In the genomic region with DNA sequence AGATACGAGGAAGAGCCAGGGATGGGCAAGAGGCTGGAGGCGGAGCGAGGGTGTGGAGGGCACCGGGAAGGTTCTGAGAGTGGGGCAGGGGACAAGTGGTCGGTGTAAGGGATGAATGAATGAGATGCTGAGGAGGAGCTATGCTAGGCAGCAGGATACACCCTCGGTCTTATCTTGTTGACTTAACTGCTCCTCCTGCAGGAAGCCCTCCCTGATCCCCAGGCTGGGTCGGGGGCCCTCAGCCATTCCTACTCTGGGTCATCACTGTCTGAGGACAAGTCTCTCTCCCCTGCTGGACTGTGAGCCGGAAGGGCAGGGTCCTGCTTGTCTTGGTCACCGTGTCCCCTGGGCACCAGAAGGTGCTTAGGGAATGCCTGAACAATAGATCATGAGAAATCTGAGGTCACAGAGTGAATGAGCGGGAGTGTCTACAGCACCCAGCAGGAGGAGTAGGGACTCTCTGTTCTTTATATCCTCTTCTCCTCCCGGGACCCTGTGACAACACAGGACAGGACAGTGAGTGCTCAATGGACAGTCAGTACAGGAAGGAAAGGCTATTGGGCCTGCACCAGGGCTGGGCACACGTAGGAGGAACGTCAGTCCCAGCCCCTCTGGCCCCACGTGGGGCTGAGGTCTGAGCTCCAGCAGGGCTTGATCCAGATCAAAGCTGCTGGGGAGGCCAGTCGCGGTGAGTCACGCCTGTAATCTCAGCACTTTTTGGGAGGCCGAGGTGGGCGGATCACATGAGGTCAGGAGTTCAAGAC, we compare ENCODE assay signal across 9 cellular contexts. TPM values are rescaled to one million over a fixed set of nuclear protein-coding genes. Genes with fewer than 3 reads are reported as not detected.
A peak's percentile ranks its signal among the peaks of the same experiment; 100 is the strongest.
DNase-seq lines count a peak whose midpoint lies in the region; ATAC-seq and TF ChIP-seq lines count a peak whose summit lies in the region.
"Had no signal": no experiment of that assay in that cellular context is flagged by ENCODE, and none has a peak within 500 bp of the region (broad histone marks: within the 10 kb centered on the region; RNA-seq: fewer than 3 reads in every experiment).

No MANE protein-coding gene starts in this region.

- no peak overlapping the region for H3K27ac ChIP-seq in CD4-positive, CD25-positive, alpha-beta regulatory T cell (ENCODE audit: insufficient read depth, low read length, poor library complexity, severe bottlenecking)

- H3K27ac Mint-ChIP-seq in CD4-positive, CD25-positive, alpha-beta regulatory T cell = peak overlapping the region in 1 of 3 donors; percentile 63
- no peak overlapping the region for H3K27ac Mint-ChIP-seq in central memory CD8-positive, alpha-beta T cell (ENCODE audit: low read depth)

- H3K4me3 ChIP-seq in CD4-positive, CD25-positive, alpha-beta regulatory T cell (ENCODE audit: low read depth, low read length) = no peak overlapping the region
- no peak overlapping the region for H3K4me3 ChIP-seq in mucosa of descending colon

- TF ChIP-seq CTCF in mucosa of descending colon (IDR thresholded peaks at IDR 0.05) = no peak

- H3K9me3 Mint-ChIP-seq in CD4-positive, CD25-positive, alpha-beta regulatory T cell = peaks cover 0 to 2% (median 0%) of the 10 kb centered on the region in 7 donors
- H3K9me3 Mint-ChIP-seq in central memory CD8-positive, alpha-beta T cell = no peaks in the 10 kb centered on the region

- peaks cover 20% of the 10 kb centered on the region for H3K27me3 Mint-ChIP-seq in CD4-positive, CD25-positive, alpha-beta regulatory T cell
- peaks cover 31% of the 10 kb centered on the region for H3K27me3 Mint-ChIP-seq in central memory CD8-positive, alpha-beta T cell

- ATAC-seq in CD4-positive, CD25-positive, alpha-beta regulatory T cell (ENCODE audit: low read depth in 2 of 2) = no peak
- no peak for ATAC-seq in central memory CD8-positive, alpha-beta T cell (replicated peaks; ENCODE audit: extremely low read depth, poor library complexity, severe bottlenecking)
- ATAC-seq in mucosa of descending colon (peak; percentile 23), HG03108 (IDR thresholded peaks at IDR 0.05; ENCODE audit: unreplicated experiment) (no peak)

- H3K9me3 ChIP-seq in CD4-positive, CD25-positive, alpha-beta regulatory T cell (ENCODE audit: control insufficient read depth in 2 of 2, low read length in 2 of 2) = no peaks in the 10 kb centered on the region
- H3K9me3 ChIP-seq in mucosa of descending colon = no peaks in the 10 kb centered on the region

- H3K4me3 Mint-ChIP-seq in CD4-positive, CD25-positive, alpha-beta regulatory T cell = peak overlapping the region in 3 of 4 donors; percentile 67 to 84 (median 77)
- peak overlapping the region; percentile 79 for H3K4me3 Mint-ChIP-seq in central memory CD8-positive, alpha-beta T cell

- intact Hi-C loops in mucosa of descending colon (cut with DNase I, micrococcal nuclease) = no loop called here

- H3K27me3 ChIP-seq in CD4-positive, CD25-positive, alpha-beta regulatory T cell (ENCODE audit: control insufficient read depth, insufficient read depth, low read length) = no peaks in the 10 kb centered on the region

- no peaks in the 10 kb centered on the region for H3K36me3 ChIP-seq in CD4-positive, CD25-positive, alpha-beta regulatory T cell (ENCODE audit: control insufficient read depth, insufficient read depth, low read length)
- H3K36me3 ChIP-seq in mucosa of descending colon (ENCODE audit: low read depth) = no peaks in the 10 kb centered on the region

- peaks cover 26% of the 10 kb centered on the region for H3K4me1 ChIP-seq in CD4-positive, CD25-positive, alpha-beta regulatory T cell (ENCODE audit: control insufficient read depth, insufficient read depth, low read length, poor library complexity, severe bottlenecking)
- peaks cover 31% of the 10 kb centered on the region for H3K4me1 ChIP-seq in mucosa of descending colon (ENCODE audit: low read depth)

- DNase-seq in CD4-positive, CD25-positive, alpha-beta regulatory T cell = no peak
- DNase-seq in LoVo (ENCODE audit: low spot score) = peak; percentile 65
- DNase-seq in central memory CD8-positive, alpha-beta T cell (ENCODE audit: low spot score in 2 of 2) = no peak
- no peak for DNase-seq in mucosa of descending colon
- DNase-seq in NCI-H2196 treated with DMSO at 0.1 percent for 48 hours (lab: John Stamatoyannopoulos, UW; ENCODE audit: unreplicated experiment) = no peak
- DNase-seq in stimulated activated CD8-positive, alpha-beta memory T cell treated with anti-CD3 and anti-CD28 coated beads, Interleukin-4, amount 100 ng/mL, for 48 hours = no peak
- DNase-seq in stimulated activated naive CD4-positive, alpha-beta T cell (lab: John Stamatoyannopoulos, UW) = no peak

- H3K36me3 Mint-ChIP-seq in CD4-positive, CD25-positive, alpha-beta regulatory T cell = no peaks in the 10 kb centered on the region
- peaks cover 10% of the 10 kb centered on the region for H3K36me3 Mint-ChIP-seq in central memory CD8-positive, alpha-beta T cell (ENCODE audit: insufficient read depth)

- H3K4me1 Mint-ChIP-seq in CD4-positive, CD25-positive, alpha-beta regulatory T cell = peaks cover 0 to 28% (median 4%) of the 10 kb centered on the region in 4 donors
- peaks cover 35% of the 10 kb centered on the region for H3K4me1 Mint-ChIP-seq in central memory CD8-positive, alpha-beta T cell

RNA-seq across cellular contexts. Expression of a gene that starts 6.5 kb away (rescaled TPM):
- total RNA-seq in CD4-positive, CD25-positive, alpha-beta regulatory T cell = 0.72 TPM
- under 1 TPM; 0.05 to 0.28 (median 0.15) TPM for polyA plus RNA-seq in CD4-positive, CD25-positive, alpha-beta regulatory T cell
- not detected for total RNA-seq in mucosa of descending colon
- total RNA-seq: aorta had no signal

RNA-seq across cellular contexts. Expression of a gene that starts 23.8 kb away (rescaled TPM):
- 54.7 TPM for total RNA-seq in CD4-positive, CD25-positive, alpha-beta regulatory T cell
- polyA plus RNA-seq in CD4-positive, CD25-positive, alpha-beta regulatory T cell = 100 to 1,000 TPM; 161 to 182 (median 171) TPM
- total RNA-seq in mucosa of descending colon = 10 to 100 TPM; 29.0 to 45.1 (median 37.4) TPM

RNA-seq across cellular contexts. Expression of a gene that starts 24.3 kb away (rescaled TPM):
- 22.9 TPM for total RNA-seq in CD4-positive, CD25-positive, alpha-beta regulatory T cell
- 10 to 100 TPM; 12.8 to 21.0 (median 17.4) TPM for polyA plus RNA-seq in CD4-positive, CD25-positive, alpha-beta regulatory T cell
- 10 to 100 TPM in 2 of 3 donors, 1 to 10 TPM in 1; 9.8 to 12.3 (median 11.6) TPM for total RNA-seq in mucosa of descending colon
